1 cellular context compared by ENCODE assay signal in genomic region chr6:137102851-137103492, GRCh38.
TF ChIP-seq lines count a peak whose summit lies in the region.

No MANE protein-coding gene starts in this region.

TF ChIP-seq in GM12878, 131 proteins besides CTCF, POLR2A, EP300 and RAD21 (continued from another document):
- TF ChIP-seq ZBTB40 (IDR thresholded peaks at IDR 0.05; ENCODE audit: borderline replicate concordance) (no peak; the same call in 1 of the 2 replicates), ZZZ3 (IDR thresholded peaks at IDR 0.05; ENCODE audit: control insufficient read depth, insufficient read length, low read depth) (no peak), ZSCAN29 (IDR thresholded peaks at IDR 0.05) (no peak), FOXM1 (IDR thresholded peaks at IDR 0.05; ENCODE audit: low read depth, low read length) (peak; percentile 99), STAT1 (conservative IDR thresholded peaks at IDR 0.05) (no peak), BCL11A (IDR thresholded peaks at IDR 0.05; ENCODE audit: low read depth, low read length) (peak; percentile 97), PAX8 (IDR thresholded peaks at IDR 0.05) (no peak)
TF ChIP-seq in GM12878: peak in this region for 67.
